26 cellular contexts compared by ENCODE assay signal in the genomic region with DNA sequence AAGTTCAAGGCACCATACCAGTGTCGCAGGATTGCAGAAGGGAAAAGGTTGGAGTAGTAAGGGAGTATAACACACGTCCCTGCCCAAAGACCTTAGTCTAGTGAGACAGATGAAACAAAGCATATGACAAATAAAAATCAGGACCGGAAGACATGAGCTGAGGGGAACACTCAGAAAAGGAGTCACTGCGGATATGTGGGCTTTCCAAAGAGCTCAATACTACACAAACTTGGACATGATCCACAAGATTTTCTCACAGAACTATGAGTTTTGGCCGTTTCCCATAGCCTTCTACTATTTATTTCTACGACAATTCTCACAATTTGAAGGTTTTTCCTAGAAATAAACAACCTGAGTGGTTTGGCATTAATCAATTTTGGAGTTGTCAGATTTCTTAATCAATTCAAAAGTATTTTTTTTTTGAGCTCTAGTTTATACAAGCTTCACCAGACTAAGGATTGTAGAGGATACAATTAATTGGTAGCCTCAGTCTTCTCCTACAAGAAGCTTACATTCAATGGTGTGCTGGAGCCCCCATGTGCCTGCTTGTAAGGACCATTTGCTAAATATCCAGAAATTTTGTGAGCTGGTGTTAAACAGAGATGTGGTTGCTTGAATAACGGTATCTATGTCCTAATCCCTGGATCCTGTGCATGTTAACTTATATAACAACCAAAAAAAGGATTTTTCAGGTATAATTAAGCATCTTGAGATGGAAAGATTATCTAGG.
"Had no signal": no experiment of that assay in that cellular context is flagged by ENCODE, and none has a peak within 500 bp of the region (broad histone marks: within the 10 kb centered on the region; RNA-seq: fewer than 3 reads in every experiment).

No MANE protein-coding gene starts in this region.

- ATAC-seq: gastrocnemius medialis; left cardiac atrium; natural killer cell treated with Interleukin-12 subunit alpha and Interleukin-12 subunit beta and Interleukin-15 and Interleukin-18, amount 100 ng/mL, for 72 hours; pancreas; psoas muscle; right cardiac atrium; stimulated activated effector memory CD8-positive, alpha-beta T cell treated with anti-CD3 and anti-CD28 coated beads, Interleukin-12 subunit alpha, Interleukin-12 subunit beta, amount 100 ng/mL, for 72 hours; stimulated activated naive CD8-positive, alpha-beta T cell treated with anti-CD3 and anti-CD28 coated beads, Interleukin-15, amount 100 ng/mL, for 72 hours had no signal

- H3K36me3 ChIP-seq: gastrocnemius medialis, neutrophil, pancreas, suprapubic skin, tibial nerve had no signal

- H3K4me1 ChIP-seq: gastrocnemius medialis, pancreas, psoas muscle, suprapubic skin, tibial nerve had no signal

- H3K4me3 Mint-ChIP-seq: activated B cell treated with CpG ODN at 0.5 μM for 24 hours; activated CD4-positive, alpha-beta memory T cell treated with anti-CD3 and anti-CD28 coated beads for 36 hours; activated CD4-positive, alpha-beta T cell treated with anti-CD3 and anti-CD28 coated beads for 36 hours; activated T-cell treated with anti-CD3 and anti-CD28 coated beads, Interleukin-2, amount 50 U/mL, for 72 hours; natural killer cell treated with Interleukin-12 subunit alpha and Interleukin-12 subunit beta and Interleukin-15 and Interleukin-18, amount 100 ng/mL, for 72 hours; stimulated activated effector memory CD8-positive, alpha-beta T cell treated with anti-CD3 and anti-CD28 coated beads, Interleukin-12 subunit alpha, Interleukin-12 subunit beta, amount 100 ng/mL, for 72 hours; stimulated activated naive CD8-positive, alpha-beta T cell treated with anti-CD3 and anti-CD28 coated beads, Interleukin-15, amount 100 ng/mL, for 72 hours had no signal

- H3K27ac Mint-ChIP-seq: activated B cell treated with CpG ODN at 0.5 μM for 24 hours; activated CD4-positive, alpha-beta memory T cell treated with anti-CD3 and anti-CD28 coated beads for 36 hours; activated CD4-positive, alpha-beta T cell treated with anti-CD3 and anti-CD28 coated beads for 36 hours; activated T-cell treated with anti-CD3 and anti-CD28 coated beads, Interleukin-2, amount 50 U/mL, for 72 hours; natural killer cell treated with Interleukin-12 subunit alpha and Interleukin-12 subunit beta and Interleukin-15 and Interleukin-18, amount 100 ng/mL, for 72 hours; stimulated activated effector memory CD8-positive, alpha-beta T cell treated with anti-CD3 and anti-CD28 coated beads, Interleukin-12 subunit alpha, Interleukin-12 subunit beta, amount 100 ng/mL, for 72 hours; stimulated activated naive CD8-positive, alpha-beta T cell treated with anti-CD3 and anti-CD28 coated beads, Interleukin-15, amount 100 ng/mL, for 72 hours had no signal

- H3K4me1 Mint-ChIP-seq: activated B cell treated with CpG ODN at 0.5 μM for 24 hours; activated CD4-positive, alpha-beta T cell treated with anti-CD3 and anti-CD28 coated beads for 36 hours; stimulated activated effector memory CD8-positive, alpha-beta T cell treated with anti-CD3 and anti-CD28 coated beads, Interleukin-12 subunit alpha, Interleukin-12 subunit beta, amount 100 ng/mL, for 72 hours; stimulated activated naive CD8-positive, alpha-beta T cell treated with anti-CD3 and anti-CD28 coated beads, Interleukin-15, amount 100 ng/mL, for 72 hours had no signal

- H3K27me3 Mint-ChIP-seq: activated CD4-positive, alpha-beta memory T cell treated with anti-CD3 and anti-CD28 coated beads for 36 hours; natural killer cell treated with Interleukin-12 subunit alpha and Interleukin-12 subunit beta and Interleukin-15 and Interleukin-18, amount 100 ng/mL, for 72 hours had no signal

- H3K9me3 ChIP-seq: gastrocnemius medialis, neutrophil, pancreas, psoas muscle, suprapubic skin, tibial nerve had no signal

- H3K27ac ChIP-seq: epithelial cell of prostate, gastrocnemius medialis, neutrophil, pancreas, psoas muscle, skin epidermis, suprapubic skin, tibial nerve had no signal

- H3K9me3 Mint-ChIP-seq: activated B cell treated with CpG ODN at 0.5 μM for 24 hours; activated CD4-positive, alpha-beta memory T cell treated with anti-CD3 and anti-CD28 coated beads for 36 hours; activated T-cell treated with anti-CD3 and anti-CD28 coated beads, Interleukin-2, amount 50 U/mL, for 72 hours; stimulated activated effector memory CD8-positive, alpha-beta T cell treated with anti-CD3 and anti-CD28 coated beads, Interleukin-12 subunit alpha, Interleukin-12 subunit beta, amount 100 ng/mL, for 72 hours; stimulated activated naive CD8-positive, alpha-beta T cell treated with anti-CD3 and anti-CD28 coated beads, Interleukin-15, amount 100 ng/mL, for 72 hours had no signal

- H3K4me3 ChIP-seq: gastrocnemius medialis, pancreas, psoas muscle, skin epidermis, suprapubic skin, tibial nerve had no signal

- H3K27me3 ChIP-seq: gastrocnemius medialis, neutrophil, pancreas, suprapubic skin, tibial nerve had no signal

- H3K36me3 Mint-ChIP-seq: activated CD4-positive, alpha-beta memory T cell treated with anti-CD3 and anti-CD28 coated beads for 36 hours; natural killer cell treated with Interleukin-12 subunit alpha and Interleukin-12 subunit beta and Interleukin-15 and Interleukin-18, amount 100 ng/mL, for 72 hours; stimulated activated effector memory CD8-positive, alpha-beta T cell treated with anti-CD3 and anti-CD28 coated beads, Interleukin-12 subunit alpha, Interleukin-12 subunit beta, amount 100 ng/mL, for 72 hours had no signal

- DNase-seq: activated B cell treated with CpG ODN at 0.5 μM for 24 hours; activated CD4-positive, alpha-beta memory T cell treated with anti-CD3 and anti-CD28 coated beads for 36 hours; activated CD4-positive, alpha-beta T cell treated with anti-CD3 and anti-CD28 coated beads for 36 hours; activated effector memory CD4-positive, alpha-beta T cell treated with anti-CD3 and anti-CD28 coated beads, Interleukin-2, amount 50 U/mL, for 16 hours; activated naive CD4-positive, alpha-beta T cell treated with anti-CD3 and anti-CD28 coated beads, Interleukin-2, amount 50 U/mL, for 16 hours; activated T-cell treated with anti-CD3 and anti-CD28 coated beads, Interleukin-2, amount 50 U/mL, for 72 hours; anterior cingulate cortex; cortex of kidney; gastrocnemius medialis; head of caudate nucleus; hypothalamus; left cardiac atrium; midbrain; pancreas; psoas muscle; right cardiac atrium; stimulated activated CD4-positive, alpha-beta T cell treated with anti-CD3 and anti-CD28 coated beads, Interleukin-2, amount 100 ng/mL, for 24 hours; stimulated activated naive CD8-positive, alpha-beta T cell treated with anti-CD3 and anti-CD28 coated beads, Interleukin-15, amount 100 ng/mL, for 72 hours; T-helper 9 cell had no signal
